Comparison of ENCODE assay signal across 9 cellular contexts in genomic region chr18:3015203-3015590, GRCh38. TPM values are rescaled to one million over a fixed set of nuclear protein-coding genes. Genes with fewer than 3 reads are reported as not detected.
DNase-seq lines count a peak whose midpoint lies in the region; ATAC-seq and TF ChIP-seq lines count a peak whose summit lies in the region.
"Had no signal": no experiment of that assay in that cellular context is flagged by ENCODE, and none has a peak within 500 bp of the region (broad histone marks: within the 10 kb centered on the region; RNA-seq: fewer than 3 reads in every experiment).

No MANE protein-coding gene starts in this region.

- peaks cover 6% of the 10 kb centered on the region for H3K27me3 Mint-ChIP-seq in endothelial cell (ENCODE audit: unreplicated experiment)

- no peaks in the 10 kb centered on the region for H3K9me3 Mint-ChIP-seq in endothelial cell (ENCODE audit: unreplicated experiment)

- no peak for ATAC-seq in HG03571 (IDR thresholded peaks at IDR 0.05; ENCODE audit: unreplicated experiment)

- peaks cover 46% of the 10 kb centered on the region for H3K4me1 Mint-ChIP-seq in endothelial cell (ENCODE audit: unreplicated experiment)

- H4K20me1 ChIP-seq in osteoblast (ENCODE audit: insufficient read depth, low read length), result peaks cover 10% of the 10 kb centered on the region

- no peaks in the 10 kb centered on the region for H3K9me3 ChIP-seq in osteoblast (ENCODE audit: low read depth, low read length)

- in situ Hi-C loops in GM13977 (cut with MboI; ENCODE audit: low pct_unique_long_range_greater_than_20kb, low sequenced_read_pairs, unreplicated experiment), result no loop called here

- peak overlapping the region; percentile 11 for H2AFZ ChIP-seq in osteoblast (ENCODE audit: low read length)

- H3K36me3 ChIP-seq in osteoblast (ENCODE audit: insufficient read depth, low read length), result peaks cover 11% of the 10 kb centered on the region

- H3K79me2 ChIP-seq in osteoblast (ENCODE audit: insufficient read depth, low read length), result peaks cover 24% of the 10 kb centered on the region

- H3K4me1 ChIP-seq in osteoblast (ENCODE audit: insufficient read depth, low read length), result peaks cover 17% of the 10 kb centered on the region

- no peak overlapping the region for H3K4me3 ChIP-seq in osteoblast (ENCODE audit: insufficient read depth, low read length)

- H3K4me3 Mint-ChIP-seq in endothelial cell (ENCODE audit: unreplicated experiment), result peak overlapping the region; percentile 72

- H3K4me2 ChIP-seq in osteoblast (ENCODE audit: insufficient read depth, low read length), result peak overlapping the region; percentile 72

- H3K27ac Mint-ChIP-seq in endothelial cell (ENCODE audit: unreplicated experiment), result peak overlapping the region; percentile 89

- DNase-seq in COLO829 (ENCODE audit: low spot score) (peak; percentile 13), RKO (ENCODE audit: low spot score) (peak; percentile 81), endothelial cell (ENCODE audit: low spot score) (no peak), osteoblast (ENCODE audit: insufficient read length, low spot score, missing footprints) (peak; percentile 92), NCI-H345 (lab: John Stamatoyannopoulos, UW) (no peak), GM13977 (ENCODE audit: low spot score) (no peak)
- DNase-seq in stimulated activated CD4-positive, alpha-beta T cell treated with anti-CD3 and anti-CD28 coated beads, Interleukin-2, amount 100 ng/mL, for 48 hours, result no peak
- DNase-seq: activated CD4-positive, CD25-positive, alpha-beta regulatory T cell had no signal

- no peak overlapping the region for H3K27ac ChIP-seq in osteoblast (ENCODE audit: low read depth, low read length)

- H3K36me3 Mint-ChIP-seq in endothelial cell (ENCODE audit: low read depth, unreplicated experiment), result peaks cover 11% of the 10 kb centered on the region

- no peaks in the 10 kb centered on the region for H3K27me3 ChIP-seq in osteoblast (ENCODE audit: insufficient read depth, low read length)

- TF ChIP-seq CTCF in endothelial cell (IDR thresholded peaks at IDR 0.05; ENCODE audit: unreplicated experiment), result no peak
- TF ChIP-seq CTCF in osteoblast (IDR thresholded peaks at IDR 0.05; ENCODE audit: extremely low read depth, low read depth, low read length), result no peak
- no peak for TF ChIP-seq CTCF in GM13977 (IDR thresholded peaks at IDR 0.05; ENCODE audit: extremely low read depth, insufficient read depth, missing control alignments)

RNA-seq across cellular contexts. Expression of gene LPIN2, which starts 2.3 kb away (rescaled TPM):
- total RNA-seq in endothelial cell (ENCODE audit: unreplicated experiment) (26.1 TPM), osteoblast (47.7 and 48.1 TPM in 2 replicates)

Comparison
In these comparisons a context has a peak if more than half of its experiments do, and no peak if none do; other contexts are left out.
1. DNase-seq: peak in COLO829 (single experiment), RKO (single experiment) and osteoblast (single experiment); none in endothelial cell (single experiment), NCI-H345 (single experiment), GM13977 (single experiment) and stimulated activated CD4-positive, alpha-beta T cell treated with anti-CD3 and anti-CD28 coated beads, Interleukin-2, amount 100 ng/mL, for 48 hours (0 of 2).